Comparison of ENCODE assay signal across 8 cellular contexts in genomic region chr7:95199779-95200558, GRCh38.
DNase-seq lines count a peak whose midpoint lies in the region; ATAC-seq and TF ChIP-seq lines count a peak whose summit lies in the region.

No MANE protein-coding gene starts in this region.

- H3K27ac ChIP-seq in left ventricle myocardium inferior (replicated peaks) = no peak overlapping the region
- H3K27ac ChIP-seq in gastrocnemius medialis = no peak overlapping the region
- H3K27ac ChIP-seq in CD8-positive, alpha-beta T cell (ENCODE audit: low read depth, low read length) = no peak overlapping the region

- H3K27me3 Mint-ChIP-seq in CD8-positive, alpha-beta T cell (ENCODE audit: low read depth) = peaks cover 4% of the 10 kb centered on the region

- H3K4me1 ChIP-seq in left ventricle myocardium inferior (no peaks in the 10 kb centered on the region), gastrocnemius medialis (no peaks in the 10 kb centered on the region)
- no peaks in the 10 kb centered on the region for H3K4me1 ChIP-seq in CD8-positive, alpha-beta T cell (ENCODE audit: insufficient read depth, low read length)

- in situ Hi-C loops in GM13976 (cut with MboI; ENCODE audit: low sequenced_read_pairs, unreplicated experiment) = no loop called here
- in situ Hi-C loops in gastrocnemius medialis (cut with MboI; ENCODE audit: low sequenced_read_pairs in 4 of 4) = no loop called here

- peak; percentile 58 to 74 for ATAC-seq in gastrocnemius medialis
- ATAC-seq in CD8-positive, alpha-beta T cell = no peak

- H3K4me3 ChIP-seq in WI38 (ENCODE audit: low read depth, low read length) (no peak overlapping the region), left ventricle myocardium inferior (no peak overlapping the region), gastrocnemius medialis (no peak overlapping the region)
- H3K4me3 ChIP-seq in CD8-positive, alpha-beta T cell (ENCODE audit: low read depth, low read length) = no peak overlapping the region

- intact Hi-C loops in left ventricle myocardium inferior (cut with micrococcal nuclease) = no loop called here
- intact Hi-C loops in gastrocnemius medialis (cut with DNase I; ENCODE audit: low total_unique reads) = loop anchor here (10.0 kb wide), 1 partner anchor 295 kb away; the partner anchor contains the start of gene PPP1R9A
- intact Hi-C loops in CD8-positive, alpha-beta T cell (cut with DNase I, micrococcal nuclease) = no loop called here

- H3K36me3 Mint-ChIP-seq in CD8-positive, alpha-beta T cell = no peaks in the 10 kb centered on the region

- H3K9me3 Mint-ChIP-seq in CD8-positive, alpha-beta T cell = no peaks in the 10 kb centered on the region

- H3K27ac Mint-ChIP-seq in CD8-positive, alpha-beta T cell = no peak overlapping the region

- H3K27me3 ChIP-seq in left ventricle myocardium inferior (ENCODE audit: low read depth) (no peaks in the 10 kb centered on the region), gastrocnemius medialis (no peaks in the 10 kb centered on the region)
- H3K27me3 ChIP-seq in CD8-positive, alpha-beta T cell (ENCODE audit: insufficient read depth, low read length) = no peaks in the 10 kb centered on the region

- TF ChIP-seq POLR2A in gastrocnemius medialis (IDR thresholded peaks at IDR 0.05) = no peak

- no peaks in the 10 kb centered on the region for H3K9me3 ChIP-seq in left ventricle myocardium inferior (replicated peaks)
- no peaks in the 10 kb centered on the region for H3K9me3 ChIP-seq in gastrocnemius medialis
- H3K9me3 ChIP-seq in CD8-positive, alpha-beta T cell (ENCODE audit: low read length) = no peaks in the 10 kb centered on the region

- peak; percentile 50 for TF ChIP-seq CTCF in GM13976 (IDR thresholded peaks at IDR 0.05; ENCODE audit: borderline replicate concordance, control extremely low read depth, extremely low read depth, insufficient read depth, missing control alignments)
- 0 out of 2 replicates have a peak, but pooled peaks have one; percentile 38 for TF ChIP-seq CTCF in WI38 (IDR thresholded peaks at IDR 0.05; ENCODE audit: low read depth, low read length)
- peak; percentile 76 for TF ChIP-seq CTCF in left ventricle myocardium inferior (IDR thresholded peaks at IDR 0.05; ENCODE audit: borderline replicate concordance)
- peak in 4 of 5 experiments; percentile 26 to 61 (median 49) for TF ChIP-seq CTCF in gastrocnemius medialis (IDR thresholded peaks at IDR 0.05 in 4 of 5, conservative IDR thresholded peaks at IDR 0.05 in 1 of 5)
- no peak for TF ChIP-seq CTCF in CD8-positive, alpha-beta T cell (IDR thresholded peaks at IDR 0.05)

- DNase-seq in A172 (ENCODE audit: low spot score) (peak; percentile 47), GM13976 (ENCODE audit: low spot score) (peak; percentile 37), NCI-H1694 treated with DMSO at 0.1 percent for 48 hours (lab: John Stamatoyannopoulos, UW) (peak; percentile 74), left ventricle myocardium inferior (no peak), gastrocnemius medialis (peak in 1 of 2 donors; percentile 17)
- no peak for DNase-seq in CD8-positive, alpha-beta T cell
- no peak for DNase-seq in stimulated activated CD8-positive, alpha-beta memory T cell treated with anti-CD3 and anti-CD28 coated beads, Interleukin-4, amount 100 ng/mL, for 48 hours

- no peaks in the 10 kb centered on the region for H3K4me1 Mint-ChIP-seq in CD8-positive, alpha-beta T cell (ENCODE audit: low read depth)

- no peak overlapping the region for H3K4me3 Mint-ChIP-seq in CD8-positive, alpha-beta T cell

- CTCF ChIA-PET in CD8-positive, alpha-beta T cell (lab: Charles Lee) = no interaction called here

- POLR2A ChIA-PET in CD8-positive, alpha-beta T cell (lab: Charles Lee) = no interaction called here

- H3K36me3 ChIP-seq in left ventricle myocardium inferior = no peaks in the 10 kb centered on the region
- H3K36me3 ChIP-seq in gastrocnemius medialis = no peaks in the 10 kb centered on the region
- H3K36me3 ChIP-seq in CD8-positive, alpha-beta T cell (ENCODE audit: insufficient read depth, low read length) = no peaks in the 10 kb centered on the region

Comparison
In these comparisons a context has a peak if more than half of its experiments do, and no peak if none do; other contexts are left out.
1. DNase-seq: peak in A172 (single experiment), GM13976 (single experiment) and NCI-H1694 treated with DMSO at 0.1 percent for 48 hours (single experiment); none in left ventricle myocardium inferior (single experiment), CD8-positive, alpha-beta T cell (0 of 7) and stimulated activated CD8-positive, alpha-beta memory T cell treated with anti-CD3 and anti-CD28 coated beads, Interleukin-4, amount 100 ng/mL, for 48 hours (single experiment).